Comparison of ENCODE assay signal across 11 cellular contexts in the genomic region with DNA sequence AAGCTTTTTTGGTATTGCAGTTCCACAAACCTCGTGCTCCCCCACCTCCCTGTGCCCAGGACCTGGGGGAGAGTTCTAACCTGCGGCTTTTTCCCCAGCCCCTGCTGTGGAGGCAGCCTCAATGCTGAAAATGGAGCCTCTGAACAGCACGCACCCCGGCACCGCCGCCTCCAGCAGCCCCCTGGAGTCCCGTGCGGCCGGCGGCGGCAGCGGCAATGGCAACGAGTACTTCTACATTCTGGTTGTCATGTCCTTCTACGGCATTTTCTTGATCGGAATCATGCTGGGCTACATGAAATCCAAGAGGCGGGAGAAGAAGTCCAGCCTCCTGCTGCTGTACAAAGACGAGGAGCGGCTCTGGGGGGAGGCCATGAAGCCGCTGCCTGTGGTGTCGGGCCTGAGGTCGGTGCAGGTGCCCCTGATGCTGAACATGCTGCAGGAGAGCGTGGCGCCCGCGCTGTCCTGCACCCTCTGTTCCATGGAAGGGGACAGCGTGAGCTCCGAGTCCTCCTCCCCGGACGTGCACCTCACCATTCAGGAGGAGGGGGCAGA. TPM values are rescaled to one million over a fixed set of nuclear protein-coding genes. Genes with fewer than 3 reads are reported as not detected.
A peak's percentile ranks its signal among the peaks of the same experiment; 100 is the strongest.
DNase-seq lines count a peak whose midpoint lies in the region; ATAC-seq, FAIRE-seq and TF ChIP-seq lines count a peak whose summit lies in the region.
"Had no signal": no experiment of that assay in that cellular context is flagged by ENCODE, and none has a peak within 500 bp of the region (broad histone marks: within the 10 kb centered on the region; RNA-seq: fewer than 3 reads in every experiment).

No MANE protein-coding gene starts in this region.

- intact Hi-C loops in ascending aorta (cut with DNase I) (loop anchor here (2.0 to 5.0 kb wide), 4 partner anchors 50 to 415 kb away; no protein-coding TSS in a partner anchor), left ventricle myocardium superior (cut with micrococcal nuclease) (no loop called here), sciatic nerve (cut with DNase I) (no loop called here)

- peaks cover 8 to 44% of the 10 kb centered on the region in 2 donors for H3K4me1 ChIP-seq in ascending aorta
- H3K4me1 ChIP-seq: BLaER1 had no signal

- H3K36me3 ChIP-seq in ascending aorta = no peaks in the 10 kb centered on the region
- H3K36me3 ChIP-seq: BLaER1 had no signal

- no peak for TF ChIP-seq CTCF in AG09309 (IDR thresholded peaks at IDR 0.05; ENCODE audit: control insufficient read depth, insufficient read depth, low read depth, low read length, missing control alignments)
- TF ChIP-seq CTCF in ascending aorta (IDR thresholded peaks at IDR 0.05) = no peak

- H3K27me3 ChIP-seq in ascending aorta = no peaks in the 10 kb centered on the region
- H3K27me3 ChIP-seq: BLaER1 had no signal

- DNase-seq in AG09309 (ENCODE audit: low read depth) (no peak), ascending aorta (ENCODE audit: low spot score in 2 of 2) (peak in 1 of 2 donors; percentile 71), left ventricle myocardium superior (peak; percentile 40), sciatic nerve (ENCODE audit: low spot score) (no peak), HTR-8/SVneo (ENCODE audit: insufficient read length, low spot score) (no peak)
- DNase-seq: NCI-H2081 had no signal

- FAIRE-seq in HTR-8/SVneo (lab: Jason Lieb, UNC) = no peak
- FAIRE-seq: islet of Langerhans had no signal

- H3K4me3 ChIP-seq in AG09309 (ENCODE audit: control insufficient read depth, low read depth, low read length) (peak overlapping the region; percentile 53), ascending aorta (peak overlapping the region; percentile 57 to 68)
- H3K4me3 ChIP-seq: BLaER1 had no signal

- ATAC-seq in left ventricle myocardium superior = peak; percentile 5
- ATAC-seq in sciatic nerve = peak; percentile 7
- no peak for ATAC-seq in GM21423 (IDR thresholded peaks at IDR 0.05; ENCODE audit: unreplicated experiment)
- ATAC-seq in HG03460 (IDR thresholded peaks at IDR 0.05; ENCODE audit: unreplicated experiment) = no peak
- ATAC-seq in HG02981 (IDR thresholded peaks at IDR 0.05; ENCODE audit: unreplicated experiment) = no peak

- peak overlapping the region; percentile 80 to 83 for H3K27ac ChIP-seq in ascending aorta
- H3K27ac ChIP-seq: BLaER1 had no signal

- no peaks in the 10 kb centered on the region for H3K9me3 ChIP-seq in ascending aorta
- H3K9me3 ChIP-seq: BLaER1 had no signal

RNA-seq across cellular contexts. Expression of gene KCNE4, which starts 0.8 kb away (rescaled TPM):
- total RNA-seq in ascending aorta (18.3 TPM), left ventricle myocardium superior (3.0 TPM), sciatic nerve (7.3 TPM)

Comparison
In these comparisons a context has a peak if more than half of its experiments do, and no peak if none do; other contexts are left out.
1. ATAC-seq: peak in left ventricle myocardium superior (single experiment) and sciatic nerve (single experiment); none in GM21423 (single experiment), HG03460 (single experiment) and HG02981 (single experiment).